8 cellular contexts compared by ENCODE assay signal in genomic region chr16:56910654-56911539, GRCh38. TPM values are rescaled to one million over a fixed set of nuclear protein-coding genes. Genes with fewer than 3 reads are reported as not detected.
A peak's percentile ranks its signal among the peaks of the same experiment; 100 is the strongest.
DNase-seq lines count a peak whose midpoint lies in the region; ATAC-seq and TF ChIP-seq lines count a peak whose summit lies in the region.

No MANE protein-coding gene starts in this region.

- H3K36me3 ChIP-seq in KMS-11 (ENCODE audit: insufficient read depth), result no peaks in the 10 kb centered on the region
- H3K36me3 ChIP-seq in adrenal gland (replicated peaks in 1 of 2), result no peaks in the 10 kb centered on the region
- no peaks in the 10 kb centered on the region for H3K36me3 ChIP-seq in liver (ENCODE audit: control insufficient read depth in 4 of 4, insufficient read depth in 3 of 4, low read depth in 1 of 4, low read length in 3 of 4)

- TF ChIP-seq POLR2A in adrenal gland (IDR thresholded peaks at IDR 0.05), result no peak

- H3K27ac Mint-ChIP-seq in CD4-positive, alpha-beta T cell, result no peak overlapping the region

- 63 to 74% (median 69%) methylated on average over 12 of the region's 12 CpGs for WGBS in adrenal gland, 4 donors
- whole genome bisulfite sequencing in liver, result 73% methylated on average over 12 of the region's 12 CpGs

- POLR2A ChIA-PET in CD4-positive, alpha-beta T cell (lab: Charles Lee), result interaction anchor here (0.6 to 1.7 kb wide), 2 partner anchors 21 to 22 kb away, joined by 3 to 6 read pairs; no protein-coding TSS in a partner anchor

- peak overlapping the region; percentile 66 for H3K27ac ChIP-seq in KMS-11
- H3K27ac ChIP-seq in adrenal gland, result peak overlapping the region in 4 of 5 donors; percentile 2 to 88 (median 48)
- H3K27ac ChIP-seq in liver (ENCODE audit: low read depth in 1 of 2, low read length in 2 of 2), result peak overlapping the region in 1 of 2 donors; percentile 6
- H3K27ac ChIP-seq in CD4-positive, alpha-beta T cell (ENCODE audit: low read depth, low read length), result no peak overlapping the region

- H3K9me3 ChIP-seq in adrenal gland (replicated peaks in 1 of 3) (no peaks in the 10 kb centered on the region), liver (ENCODE audit: control insufficient read depth in 4 of 4, low read length in 3 of 4) (no peaks in the 10 kb centered on the region)
- no peaks in the 10 kb centered on the region for H3K9me3 ChIP-seq in CD4-positive, alpha-beta T cell (ENCODE audit: control insufficient read depth, low read length)

- H3K36me3 Mint-ChIP-seq in CD4-positive, alpha-beta T cell (ENCODE audit: low read depth), result no peaks in the 10 kb centered on the region

- peak overlapping the region; percentile 33 for H3K4me2 ChIP-seq in KMS-11

- peaks cover 2% of the 10 kb centered on the region for H3K9me3 Mint-ChIP-seq in CD4-positive, alpha-beta T cell

- CTCF ChIA-PET in CD4-positive, alpha-beta T cell (lab: Charles Lee), result no interaction called here

- DNase-seq in CD1c-positive myeloid dendritic cell (ENCODE audit: extremely low spot score) (peak; percentile 92), adrenal gland (peak in 5 of 7 donors; percentile 36 to 72 (median 58)), NCI-H1930 (lab: John Stamatoyannopoulos, UW) (no peak), HK-2 (ENCODE audit: unreplicated experiment) (no peak)
- no peak for DNase-seq in CD4-positive, alpha-beta T cell

- H3K27me3 Mint-ChIP-seq in CD4-positive, alpha-beta T cell, result no peaks in the 10 kb centered on the region

- no peaks in the 10 kb centered on the region for H4K20me1 ChIP-seq in KMS-11 (ENCODE audit: insufficient read depth)

- no peak for ATAC-seq in CD4-positive, alpha-beta T cell (ENCODE audit: poor library complexity)
- no peak for ATAC-seq in HG03354 (IDR thresholded peaks at IDR 0.05; ENCODE audit: poor library complexity, severe bottlenecking, unreplicated experiment)

- H3K4me3 ChIP-seq in KMS-11 (IDR thresholded peaks at IDR 0.05; ENCODE audit: insufficient read depth, low read depth, low read length) (no peak overlapping the region), adrenal gland (no peak overlapping the region), liver (ENCODE audit: low read depth in 1 of 3, low read length in 3 of 3) (no peak overlapping the region)

- no peaks in the 10 kb centered on the region for H3K79me2 ChIP-seq in KMS-11 (ENCODE audit: insufficient read depth, low read depth)

- H2AFZ ChIP-seq in KMS-11 (ENCODE audit: low read depth), result peak overlapping the region; percentile 73

- intact Hi-C loops in adrenal gland (cut with DNase I), result no loop called here
- intact Hi-C loops in CD4-positive, alpha-beta T cell (cut with DNase I, micrococcal nuclease), result no loop called here

- TF ChIP-seq CTCF in KMS-11 (conservative IDR thresholded peaks at IDR 0.05; ENCODE audit: low read depth, low read length) (no peak), adrenal gland (IDR thresholded peaks at IDR 0.05) (no peak), liver (IDR thresholded peaks at IDR 0.05; ENCODE audit: low read depth, low read length, missing input control) (no peak)
- TF ChIP-seq CTCF in CD4-positive, alpha-beta T cell (IDR thresholded peaks at IDR 0.05), result no peak

- no peak overlapping the region for H3K4me3 Mint-ChIP-seq in CD4-positive, alpha-beta T cell

- no peak for TF ChIP-seq RAD21 in liver (IDR thresholded peaks at IDR 0.05)

- H3K9ac ChIP-seq in KMS-11 (peak overlapping the region; percentile 41), liver (ENCODE audit: low read depth in 1 of 2, low read length in 2 of 2) (no peak overlapping the region)

- no peaks in the 10 kb centered on the region for H3K27me3 ChIP-seq in KMS-11 (ENCODE audit: insufficient read depth, low read depth)
- H3K27me3 ChIP-seq in adrenal gland, result no peaks in the 10 kb centered on the region
- no peaks in the 10 kb centered on the region for H3K27me3 ChIP-seq in liver (ENCODE audit: control insufficient read depth in 4 of 4, insufficient read depth in 4 of 4, low read length in 3 of 4)
- H3K27me3 ChIP-seq in CD4-positive, alpha-beta T cell (ENCODE audit: control insufficient read depth, insufficient read depth, low read length), result no peaks in the 10 kb centered on the region

- H3K4me1 Mint-ChIP-seq in CD4-positive, alpha-beta T cell (ENCODE audit: low read depth), result peaks cover 10% of the 10 kb centered on the region

- H3K4me1 ChIP-seq in KMS-11 (ENCODE audit: low read depth, poor library complexity, severe bottlenecking) (peaks cover 50% of the 10 kb centered on the region), adrenal gland (replicated peaks in 1 of 2) (peaks cover 0 to 39% of the 10 kb centered on the region in 2 donors), liver (ENCODE audit: control insufficient read depth in 4 of 4, insufficient read depth in 4 of 4, low read length in 3 of 4) (peaks cover 0 to 2% (median 0%) of the 10 kb centered on the region in 4 donors)

TF ChIP-seq in liver, 16 proteins besides CTCF, POLR2A, EP300 and RAD21:
- no peak for TF ChIP-seq FOXA2 (IDR thresholded peaks at IDR 0.05)
- peak; percentile 29 for TF ChIP-seq SP1 (IDR thresholded peaks at IDR 0.05)
- no peak for TF ChIP-seq JUND (IDR thresholded peaks at IDR 0.05)
- no peak for TF ChIP-seq EGR1 (IDR thresholded peaks at IDR 0.05; ENCODE audit: low read depth in 2 of 2)
- TF ChIP-seq ATF3 (IDR thresholded peaks at IDR 0.05), result no peak
- no peak for TF ChIP-seq TAF1 (conservative IDR thresholded peaks at IDR 0.05)
- peak; percentile 28 for TF ChIP-seq REST (IDR thresholded peaks at IDR 0.05)
- no peak for TF ChIP-seq FOXA1 (IDR thresholded peaks at IDR 0.05)
- TF ChIP-seq HNF4A (conservative IDR thresholded peaks at IDR 0.05), result peak in 1 of 2 donors; percentile 34
- no peak for TF ChIP-seq YY1 (IDR thresholded peaks at IDR 0.05)
- TF ChIP-seq HNF4G (IDR thresholded peaks at IDR 0.05), result no peak
- no peak for TF ChIP-seq NR2F2 (IDR thresholded peaks at IDR 0.05)
- peak in 1 of 2 donors; percentile 57 for TF ChIP-seq RXRA (IDR thresholded peaks at IDR 0.05)
- TF ChIP-seq MAX (IDR thresholded peaks at IDR 0.05), result no peak
- no peak for TF ChIP-seq ZBTB33 (IDR thresholded peaks at IDR 0.05)
- TF ChIP-seq GABPA (IDR thresholded peaks at IDR 0.05 in 1 of 2, conservative IDR thresholded peaks at IDR 0.05 in 1 of 2), result no peak

RNA-seq across cellular contexts. Expression of gene HERPUD1, which starts 21.0 kb away (rescaled TPM):
- 100 to 1,000 TPM; 176 to 306 (median 244) TPM for total RNA-seq in adrenal gland
- 100 to 1,000 TPM in 1 of 3 donors, 10 to 100 TPM in 2; 26.4 to 570 (median 82.6) TPM for polyA plus RNA-seq in adrenal gland
- total RNA-seq in liver, result 100 to 1,000 TPM in 1 of 2 donors, 10 to 100 TPM in 1; 57.8 to 219 TPM
- polyA plus RNA-seq in liver, result 100 to 1,000 TPM in 1 of 2 donors, 10 to 100 TPM in 1; 98.5 to 138 TPM
- total RNA-seq in CD4-positive, alpha-beta T cell, result 100 to 1,000 TPM; 217 to 227 TPM

RNA-seq across cellular contexts. Expression of gene SLC12A3, which starts 45.9 kb away (rescaled TPM):
- not detected for total RNA-seq in adrenal gland
- polyA plus RNA-seq in adrenal gland, result under 1 TPM in 1 of 3 donors, not detected in 2; 0.03 TPM
- under 1 TPM in 1 of 2 donors, not detected in 1; 0.09 TPM for total RNA-seq in liver
- not detected for polyA plus RNA-seq in liver
- not detected for total RNA-seq in CD4-positive, alpha-beta T cell

RNA-seq across cellular contexts. Expression of gene CETP, which starts 50.9 kb away (rescaled TPM):
- 1 to 10 TPM; 1.3 to 7.9 (median 2.8) TPM for total RNA-seq in adrenal gland
- 1 to 10 TPM; 1.2 to 4.1 (median 2.3) TPM for polyA plus RNA-seq in adrenal gland
- 10 to 100 TPM in 1 of 2 donors, 1 to 10 TPM in 1; 3.3 to 24.0 TPM for total RNA-seq in liver
- 1 to 10 TPM; 4.1 to 8.5 TPM for polyA plus RNA-seq in liver
- not detected for total RNA-seq in CD4-positive, alpha-beta T cell

Comparison
In these comparisons a context has a peak if more than half of its experiments do, and no peak if none do; other contexts are left out.
1. DNase-seq: peak in CD1c-positive myeloid dendritic cell (single experiment) and adrenal gland (5 of 7); none in NCI-H1930 (0 of 2), CD4-positive, alpha-beta T cell (0 of 10) and HK-2 (single experiment).